ENCODE assay signal across 8 cellular contexts in genomic region chr11:134253189-134253993, GRCh38. TPM values are rescaled to one million over a fixed set of nuclear protein-coding genes. Genes with fewer than 3 reads are reported as not detected.
DNase-seq lines count a peak whose midpoint lies in the region; ATAC-seq, FAIRE-seq and TF ChIP-seq lines count a peak whose summit lies in the region.

Gene ACAD8 (plus strand): TSS chr11:134253568. CDS start chr11:134253601, 33 bp downstream.
Gene THYN1 (minus strand): TSS chr11:134253352. CDS start chr11:134252882, 470 bp downstream.

- TF ChIP-seq EP300 in upper lobe of left lung (IDR thresholded peaks at IDR 0.05): no peak

- no peaks in the 10 kb centered on the region for H3K27me3 ChIP-seq in upper lobe of left lung

- no peaks in the 10 kb centered on the region for H3K9me3 ChIP-seq in upper lobe of left lung

- TF ChIP-seq POLR2A in GM12891 (IDR thresholded peaks at IDR 0.05; ENCODE audit: low read depth, low read length) (peak; percentile 79), upper lobe of left lung (IDR thresholded peaks at IDR 0.05) (peak in 2 of 4 donors; percentile 71 to 86)

- H3K4me1 Mint-ChIP-seq in T-cell: peaks cover 34 to 44% (median 39%) of the 10 kb centered on the region in 3 donors

- ATAC-seq in HG02840 (IDR thresholded peaks at IDR 0.05; ENCODE audit: low FRiP score, unreplicated experiment) (peak; percentile 99), T-cell (replicated peaks in 1 of 4) (peak; percentile 99 to 100 (median 99)), upper lobe of left lung (ENCODE audit: low FRiP score in 2 of 2) (peak; percentile 99 to 100)

- H3K36me3 Mint-ChIP-seq in T-cell: peaks cover 16% of the 10 kb centered on the region

- H3K27ac Mint-ChIP-seq in T-cell: peak within 1 kb of the TSS; percentile 84 to 87

- no peaks in the 10 kb centered on the region for H3K9me3 Mint-ChIP-seq in T-cell

- H3K36me3 ChIP-seq in upper lobe of left lung: peaks cover 0 to 44% (median 18%) of the 10 kb centered on the region in 4 donors

- H3K4me3 ChIP-seq in upper lobe of left lung: peak within 1 kb of the TSS; percentile 85 to 98 (median 90)

- CTCF ChIA-PET in T-cell (lab: Charles Lee): interaction anchor here in 1 of 2 donors (0.7 to 3.3 kb wide), 5 partner anchors 9 to 31 kb away, joined by 5 to 13 read pairs (median 6); partner anchors contain the start of genes GLB1L3 and VPS26B

- peak; percentile 45 to 75 (median 64) for TF ChIP-seq CTCF in upper lobe of left lung (IDR thresholded peaks at IDR 0.05)

- H3K4me3 Mint-ChIP-seq in T-cell: peak within 1 kb of the TSS; percentile 89 to 99 (median 93)

- 0 to 1% (median 1%) methylated on average over 60 to 70 of the region's 70 CpGs for WGBS in adipose tissue, 3 donors
- 0 to 2% methylated on average over 13 to 39 of the region's 70 CpGs for WGBS in upper lobe of left lung, 2 donors

- H3K4me1 ChIP-seq in upper lobe of left lung: peaks cover 19 to 30% (median 22%) of the 10 kb centered on the region in 4 donors

- peak; percentile 95 for FAIRE-seq in GM12891 (lab: Jason Lieb, UNC)

- H3K27ac ChIP-seq in adipose tissue (ENCODE audit: low read depth, low read length) (no peak within 1 kb of the TSS), upper lobe of left lung (peak within 1 kb of the TSS; percentile 75 to 88 (median 86))

- DNase-seq in GM12891 (ENCODE audit: insufficient read length, low spot score) (peak; percentile 96), NCI-H1436 treated with DMSO at 0.1 percent for 48 hours (lab: John Stamatoyannopoulos, UW) (peak; percentile 77), T-cell (peak; percentile 86 to 98 (median 96)), cardiac septum (ENCODE audit: low spot score) (peak; percentile 98), posterior cingulate gyrus (peak; percentile 96 to 100 (median 98)), upper lobe of left lung (peak; percentile 95 to 98)

- H3K27me3 Mint-ChIP-seq in T-cell: no peaks in the 10 kb centered on the region

- intact Hi-C loops in cardiac septum (cut with DNase I) (loop anchor here (2.0 kb wide), 1 partner anchor 29 kb away; the partner anchor contains the start of gene VPS26B), posterior cingulate gyrus (cut with DNase I) (loop anchor here (2.0 kb wide), 1 partner anchor 29 kb away; the partner anchor contains the start of gene VPS26B)

- POLR2A ChIA-PET in T-cell (lab: Charles Lee): interaction anchor here in 1 of 2 donors (0.6 to 1.8 kb wide), 3 partner anchors 10 to 29 kb away, joined by 4 to 9 read pairs (median 7); partner anchors contain the start of genes NCAPD3 and VPS26B

TF ChIP-seq in GM12891, 5 proteins besides CTCF, POLR2A, EP300 and RAD21:
- TF ChIP-seq POU2F2 (IDR thresholded peaks at IDR 0.05; ENCODE audit: low read depth, low read length): no peak
- no peak for TF ChIP-seq SPI1 (IDR thresholded peaks at IDR 0.05; ENCODE audit: low read depth, low read length)
- TF ChIP-seq POLR2AphosphoS5 (IDR thresholded peaks at IDR 0.05; ENCODE audit: low read depth, low read length): peak; percentile 52; the same call in 1 of the 2 replicates
- no peak for TF ChIP-seq PAX5 (IDR thresholded peaks at IDR 0.05; ENCODE audit: insufficient read depth, low read length, severe bottlenecking)
- peak; percentile 57; the same call in 1 of the 2 replicates for TF ChIP-seq TAF1 (IDR thresholded peaks at IDR 0.05; ENCODE audit: low read depth, low read length)

RNA-seq across cellular contexts. Expression of gene ACAD8, which starts in this region (rescaled TPM):
- 13.4 TPM for polyA plus RNA-seq in GM12891 (2012; ENCODE audit: low read depth, missing spikeins)
- total RNA-seq in T-cell: 10 to 100 TPM; 22.1 to 40.2 (median 38.2) TPM
- 10 to 100 TPM; 15.7 to 28.3 (median 24.2) TPM for polyA plus RNA-seq in adipose tissue
- 33.9 TPM for total RNA-seq in cardiac septum
- total RNA-seq in upper lobe of left lung: 10 to 100 TPM; 27.7 to 64.4 (median 36.9) TPM

RNA-seq across cellular contexts. Expression of gene THYN1, which starts in this region (rescaled TPM):
- polyA plus RNA-seq in GM12891 (2012; ENCODE audit: low read depth, missing spikeins): 59.9 TPM
- 10 to 100 TPM; 37.5 to 57.6 (median 55.5) TPM for total RNA-seq in T-cell
- polyA plus RNA-seq in adipose tissue: 10 to 100 TPM; 26.6 to 64.8 (median 63.5) TPM
- total RNA-seq in cardiac septum: 32.9 TPM
- 10 to 100 TPM; 23.2 to 39.8 (median 34.2) TPM for total RNA-seq in upper lobe of left lung
